ENCODE assay signal across 1 cellular context in genomic region chr16:51854401-51854951, GRCh38.
TF ChIP-seq lines count a peak whose summit lies in the region.

No MANE protein-coding gene starts in this region.

TF ChIP-seq in GM23338, 12 proteins besides CTCF, POLR2A, EP300 and RAD21 (continued from another document):
- no peak for TF ChIP-seq ZNF462 (CRISPR knock-in tag; IDR thresholded peaks at IDR 0.05)
- no peak for TF ChIP-seq STAT1 (IDR thresholded peaks at IDR 0.05; ENCODE audit: unreplicated experiment)
TF ChIP-seq in GM23338: peak in this region for 0.
